In genomic region chr7:128904381-128905197, GRCh38 we compare ENCODE assay signal across 9 cellular contexts. TPM values are rescaled to one million over a fixed set of nuclear protein-coding genes. Genes with fewer than 3 reads are reported as not detected.
A peak's percentile ranks its signal among the peaks of the same experiment; 100 is the strongest.
DNase-seq lines count a peak whose midpoint lies in the region; ATAC-seq and TF ChIP-seq lines count a peak whose summit lies in the region.
"Had no signal": no experiment of that assay in that cellular context is flagged by ENCODE, and none has a peak within 500 bp of the region (broad histone marks: within the 10 kb centered on the region; RNA-seq: fewer than 3 reads in every experiment).

No MANE protein-coding gene starts in this region.

- no peak overlapping the region for H3K4me3 ChIP-seq in GM12865 (ENCODE audit: low read depth, low read length)
- no peak overlapping the region for H3K4me3 ChIP-seq in epithelial cell of proximal tubule (ENCODE audit: low read depth, low read length)
- no peak overlapping the region for H3K4me3 ChIP-seq in naive thymus-derived CD4-positive, alpha-beta T cell (ENCODE audit: low read length)

- peak; percentile 86 for ATAC-seq in naive thymus-derived CD4-positive, alpha-beta T cell
- no peak for ATAC-seq in GM21515 (IDR thresholded peaks at IDR 0.05; ENCODE audit: unreplicated experiment)
- ATAC-seq in HG03159 (IDR thresholded peaks at IDR 0.05; ENCODE audit: unreplicated experiment): no peak

- POLR2A ChIA-PET in naive thymus-derived CD4-positive, alpha-beta T cell (lab: Charles Lee): no interaction called here

- H3K27me3 Mint-ChIP-seq in naive thymus-derived CD4-positive, alpha-beta T cell: peaks cover 25 to 45% (median 30%) of the 10 kb centered on the region in 5 donors

- CTCF ChIA-PET in naive thymus-derived CD4-positive, alpha-beta T cell (lab: Charles Lee): interaction anchor here (1.2 kb wide), 1 partner anchor 187 kb away, joined by 7 read pairs; no protein-coding TSS in a partner anchor

- H3K4me3 Mint-ChIP-seq in naive thymus-derived CD4-positive, alpha-beta T cell: no peak overlapping the region

- H3K4me1 Mint-ChIP-seq in naive thymus-derived CD4-positive, alpha-beta T cell: peaks cover 0 to 8% (median 0%) of the 10 kb centered on the region in 7 donors

- DNase-seq in Ammon's horn (ENCODE audit: low spot score) (peak; percentile 63), GM12865 (ENCODE audit: low read depth) (peak; percentile 80), LHCN-M2 (ENCODE audit: low read depth) (peak; percentile 64), SK-N-DZ (ENCODE audit: low spot score) (peak; percentile 62), epithelial cell of proximal tubule (ENCODE audit: low read depth) (no peak)
- peak in 7 of 9 donors; percentile 33 to 68 (median 57) for DNase-seq in naive thymus-derived CD4-positive, alpha-beta T cell

- H3K4me1 ChIP-seq in naive thymus-derived CD4-positive, alpha-beta T cell (ENCODE audit: control insufficient read depth in 2 of 2, insufficient read depth in 2 of 2, low read length in 2 of 2): no peaks in the 10 kb centered on the region

- TF ChIP-seq CTCF in GM12865 (IDR thresholded peaks at IDR 0.05; ENCODE audit: insufficient read depth, low read depth, low read length, missing control alignments) (peak; percentile 72), epithelial cell of proximal tubule (conservative IDR thresholded peaks at IDR 0.05; ENCODE audit: low read depth, low read length) (peak; percentile 69)

- H3K9me3 ChIP-seq in naive thymus-derived CD4-positive, alpha-beta T cell (ENCODE audit: control insufficient read depth in 2 of 3, low read length in 3 of 3): no peaks in the 10 kb centered on the region

- no peak overlapping the region for H3K27ac ChIP-seq in naive thymus-derived CD4-positive, alpha-beta T cell (ENCODE audit: low read depth, low read length)

- no peaks in the 10 kb centered on the region for H3K27me3 ChIP-seq in naive thymus-derived CD4-positive, alpha-beta T cell (ENCODE audit: control insufficient read depth in 2 of 2, insufficient read depth in 2 of 2, low read length in 2 of 2)

- no peaks in the 10 kb centered on the region for H3K36me3 ChIP-seq in naive thymus-derived CD4-positive, alpha-beta T cell (ENCODE audit: control insufficient read depth in 2 of 3, insufficient read depth in 3 of 3, low read length in 3 of 3)

- intact Hi-C loops in naive thymus-derived CD4-positive, alpha-beta T cell (cut with micrococcal nuclease): loop anchor here (1.0 to 5.0 kb wide), 3 partner anchors 42 to 187 kb away; no protein-coding TSS in a partner anchor

- H3K27ac Mint-ChIP-seq in naive thymus-derived CD4-positive, alpha-beta T cell: peak overlapping the region in 1 of 9 donors; percentile 41

- no peaks in the 10 kb centered on the region for H3K36me3 Mint-ChIP-seq in naive thymus-derived CD4-positive, alpha-beta T cell

- H3K9me3 Mint-ChIP-seq in naive thymus-derived CD4-positive, alpha-beta T cell: peaks cover 0 to 5% (median 0%) of the 10 kb centered on the region in 11 donors

RNA-seq across cellular contexts. Expression of gene KCP, which starts 5.9 kb away (rescaled TPM):
- total RNA-seq in LHCN-M2 (2014; rRNA removed) (0.13 TPM in 1 of 2 replicates, not detected in the other), epithelial cell of proximal tubule (0.51 and 5.2 TPM in 2 replicates)
- polyA plus RNA-seq in LHCN-M2 (2012): 0.13 TPM
- polyA plus RNA-seq in SK-N-DZ (2014; cell fraction: cytosol; rRNA removed): 6.3 and 6.5 TPM in 2 replicates
- 57.9 and 76.8 TPM in 2 replicates for polyA plus RNA-seq in SK-N-DZ (2014; cell fraction: nucleus; rRNA removed)
- total RNA-seq in naive thymus-derived CD4-positive, alpha-beta T cell: 1 to 10 TPM in 1 of 5 experiments, under 1 TPM in 3, not detected in 1; 0.10 to 1.6 (median 0.24) TPM
- polyA plus RNA-seq in naive thymus-derived CD4-positive, alpha-beta T cell: not detected

RNA-seq across cellular contexts. Expression of gene IRF5, which starts 33.1 kb away (rescaled TPM):
- total RNA-seq in LHCN-M2 (2014; rRNA removed) (0.19 and 0.75 TPM in 2 replicates), epithelial cell of proximal tubule (4.2 and 8.5 TPM in 2 replicates)
- polyA plus RNA-seq in LHCN-M2 (2012): 0.21 TPM
- polyA plus RNA-seq in SK-N-DZ (2014; cell fraction: cytosol; rRNA removed): 0.29 and 0.68 TPM in 2 replicates
- polyA plus RNA-seq in SK-N-DZ (2014; cell fraction: nucleus; rRNA removed): 0.85 and 5.3 TPM in 2 replicates
- total RNA-seq in naive thymus-derived CD4-positive, alpha-beta T cell: 10 to 100 TPM in 1 of 5 experiments, 1 to 10 TPM in 4; 1.7 to 33.2 (median 4.6) TPM
- under 1 TPM; 0.38 to 0.95 TPM for polyA plus RNA-seq in naive thymus-derived CD4-positive, alpha-beta T cell
- polyA plus RNA-seq: neural cell had no signal

RNA-seq across cellular contexts. Expression of gene ATP6V1F, which starts 41.9 kb away (rescaled TPM):
- total RNA-seq in LHCN-M2 (2014; rRNA removed) (211 and 226 TPM in 2 replicates), epithelial cell of proximal tubule (69.5 and 134 TPM in 2 replicates)
- polyA plus RNA-seq in LHCN-M2 (2012): 591 TPM
- polyA plus RNA-seq in SK-N-DZ (2014; cell fraction: cytosol; rRNA removed): 217 and 371 TPM in 2 replicates
- polyA plus RNA-seq in SK-N-DZ (2014; cell fraction: nucleus; rRNA removed): 110 and 137 TPM in 2 replicates
- total RNA-seq in naive thymus-derived CD4-positive, alpha-beta T cell: 100 to 1,000 TPM in 2 of 5 experiments, 10 to 100 TPM in 3; 58.4 to 116 (median 79.1) TPM
- 100 to 1,000 TPM; 339 to 340 TPM for polyA plus RNA-seq in naive thymus-derived CD4-positive, alpha-beta T cell
